ENCODE assay signal across 23 cellular contexts in genomic region chr14:43949410-43949809, GRCh38.
"Had no signal": no experiment of that assay in that cellular context is flagged by ENCODE, and none has a peak within 500 bp of the region (broad histone marks: within the 10 kb centered on the region; RNA-seq: fewer than 3 reads in every experiment).

No MANE protein-coding gene starts in this region.

- H3K4me3 Mint-ChIP-seq: activated naive CD8-positive, alpha-beta T cell treated with anti-CD3 and anti-CD28 coated beads for 36 hours; central memory CD8-positive, alpha-beta T cell; nephron; stimulated activated naive B cell treated with anti-CD40 and anti-IgM and Interleukin-4, amounts not matched to agents 10 μg/mL and 1 μg/mL and 100 μg/mL, for 72 hours; T-helper 17 cell; type B pancreatic cell had no signal

- H3K4me3 ChIP-seq: breast epithelium, thoracic aorta had no signal

- H3K4me1 Mint-ChIP-seq: activated naive CD8-positive, alpha-beta T cell treated with anti-CD3 and anti-CD28 coated beads for 36 hours; central memory CD8-positive, alpha-beta T cell; nephron; stimulated activated naive B cell treated with anti-CD40 and anti-IgM and Interleukin-4, amounts not matched to agents 10 μg/mL and 1 μg/mL and 100 μg/mL, for 72 hours; T-helper 17 cell had no signal

- H3K4me1 ChIP-seq: breast epithelium had no signal

- H3K36me3 Mint-ChIP-seq: activated naive CD8-positive, alpha-beta T cell treated with anti-CD3 and anti-CD28 coated beads for 36 hours; stimulated activated naive B cell treated with anti-CD40 and anti-IgM and Interleukin-4, amounts not matched to agents 10 μg/mL and 1 μg/mL and 100 μg/mL, for 72 hours; type B pancreatic cell had no signal

- H3K27ac ChIP-seq: breast epithelium, thoracic aorta had no signal

- H3K9me3 ChIP-seq: breast epithelium, thoracic aorta had no signal

- DNase-seq: activated CD4-positive, alpha-beta T cell treated with anti-CD3 and anti-CD28 coated beads for 4 hours; activated CD4-positive, alpha-beta T cell treated with anti-CD3 and anti-CD28 coated beads, Interleukin-2, amount 50 U/mL, for 48 hours; activated CD4-positive, CD25-positive, alpha-beta regulatory T cell; activated CD8-positive, alpha-beta memory T cell treated with anti-CD3 and anti-CD28 coated beads, Interleukin-2, amount 50 U/mL, for 48 hours; activated naive CD4-positive, alpha-beta T cell treated with Interleukin-2 at 50 U/mL for 16 hours; activated naive CD8-positive, alpha-beta T cell treated with anti-CD3 and anti-CD28 coated beads for 36 hours; activated T-cell treated with anti-CD3 and anti-CD28 coated beads, Interleukin-2, amount 50 U/mL, for 48 hours; effector memory CD4-positive, alpha-beta T cell; glutamatergic neuron; hippocampal formation; occipital lobe; posterior cingulate gyrus; stimulated activated CD4-positive, alpha-beta T cell treated with anti-CD3 and anti-CD28 coated beads, Interleukin-2, amount 100 ng/mL, for 48 hours; stimulated activated CD8-positive, alpha-beta memory T cell treated with anti-CD3 and anti-CD28 coated beads, Interleukin-4, amount 100 ng/mL, for 48 hours; stimulated activated naive B cell treated with anti-CD40 and anti-IgM and Interleukin-4, amounts not matched to agents 10 μg/mL and 1 μg/mL and 100 μg/mL, for 72 hours; SW 1271; T-helper 17 cell had no signal

- H3K27ac Mint-ChIP-seq: activated naive CD8-positive, alpha-beta T cell treated with anti-CD3 and anti-CD28 coated beads for 36 hours; nephron; stimulated activated naive B cell treated with anti-CD40 and anti-IgM and Interleukin-4, amounts not matched to agents 10 μg/mL and 1 μg/mL and 100 μg/mL, for 72 hours; T-helper 17 cell; type B pancreatic cell had no signal

- H3K27me3 ChIP-seq: breast epithelium had no signal

- ATAC-seq: esophagus mucosa; stimulated activated naive B cell treated with anti-CD40 and anti-IgM and Interleukin-4, amounts not matched to agents 10 μg/mL and 1 μg/mL and 100 μg/mL, for 72 hours; T-helper 17 cell had no signal

- H3K27me3 Mint-ChIP-seq: activated naive CD8-positive, alpha-beta T cell treated with anti-CD3 and anti-CD28 coated beads for 36 hours; central memory CD8-positive, alpha-beta T cell; stimulated activated naive B cell treated with anti-CD40 and anti-IgM and Interleukin-4, amounts not matched to agents 10 μg/mL and 1 μg/mL and 100 μg/mL, for 72 hours; T-helper 17 cell; type B pancreatic cell had no signal

- H3K9me3 Mint-ChIP-seq: nephron; stimulated activated naive B cell treated with anti-CD40 and anti-IgM and Interleukin-4, amounts not matched to agents 10 μg/mL and 1 μg/mL and 100 μg/mL, for 72 hours; type B pancreatic cell had no signal

- H3K36me3 ChIP-seq: breast epithelium, thoracic aorta had no signal
